ENCODE assay signal across 13 cellular contexts in the genomic region with DNA sequence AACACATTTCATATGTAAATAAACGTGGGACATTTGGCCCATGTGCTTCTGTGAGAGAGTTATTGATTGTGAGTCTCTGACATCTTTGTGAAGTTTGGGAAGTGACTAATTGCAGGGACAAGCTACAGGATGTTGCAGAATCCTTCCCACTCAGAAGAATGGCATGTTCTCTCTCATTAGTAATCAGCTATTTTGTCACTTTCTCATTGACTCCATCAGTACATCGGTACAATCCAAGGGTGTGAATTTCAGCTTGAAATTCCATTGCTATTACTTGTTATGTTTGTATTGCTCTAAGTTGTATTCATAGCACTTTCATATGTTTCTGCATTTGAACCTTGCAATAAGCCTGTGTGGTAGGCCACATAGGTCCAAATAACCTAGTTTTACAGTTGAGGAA.
DNase-seq lines count a peak whose midpoint lies in the region; ATAC-seq, FAIRE-seq and TF ChIP-seq lines count a peak whose summit lies in the region.
"Had no signal": no experiment of that assay in that cellular context is flagged by ENCODE, and none has a peak within 500 bp of the region (broad histone marks: within the 10 kb centered on the region; RNA-seq: fewer than 3 reads in every experiment).

No MANE protein-coding gene starts in this region.

- peak overlapping the region; percentile 65 for H3K4me3 Mint-ChIP-seq in HFFc6
- H3K4me3 Mint-ChIP-seq in astrocyte (ENCODE audit: unreplicated experiment), result no peak overlapping the region

- H3K27me3 Mint-ChIP-seq in HFFc6 (ENCODE audit: insufficient read depth), result peaks cover 11% of the 10 kb centered on the region; the same call in 1 of the 2 replicates
- H3K27me3 Mint-ChIP-seq in astrocyte (ENCODE audit: low read depth, unreplicated experiment), result no peaks in the 10 kb centered on the region

- no peak for TF ChIP-seq CTCF in HFFc6 (IDR thresholded peaks at IDR 0.05)
- no peak for TF ChIP-seq CTCF in astrocyte (IDR thresholded peaks at IDR 0.05; ENCODE audit: insufficient read depth, low read depth, low read length)
- TF ChIP-seq CTCF in foreskin keratinocyte (conservative IDR thresholded peaks at IDR 0.05), result no peak
- TF ChIP-seq CTCF in GM13976 (IDR thresholded peaks at IDR 0.05; ENCODE audit: borderline replicate concordance, control extremely low read depth, extremely low read depth, insufficient read depth, missing control alignments), result no peak

- H3K4me2 ChIP-seq in astrocyte (ENCODE audit: low read length), result peak overlapping the region; percentile 41
- H3K4me2 ChIP-seq: SK-N-SH had no signal

- DNase-seq in HFFc6 (peak; percentile 86), astrocyte (ENCODE audit: low read depth) (peak; percentile 98), foreskin keratinocyte (peak; percentile 99 to 100), urothelium cell line (ENCODE audit: low spot score) (peak; percentile 49), GM13976 (ENCODE audit: low spot score) (no peak), DMS114 treated with DMSO at 0.1 percent for 48 hours (lab: John Stamatoyannopoulos, UW; ENCODE audit: unreplicated experiment) (no peak)
- DNase-seq: DMS79 treated with DMSO at 0.1 percent for 48 hours, NCI-H1930, NCI-H748 treated with DMSO at 0.1 percent for 48 hours, SK-N-SH had no signal

- no peak overlapping the region for H3K9ac ChIP-seq in astrocyte (ENCODE audit: low read length)
- H3K9ac ChIP-seq: SK-N-SH had no signal

- no peaks in the 10 kb centered on the region for H4K20me1 ChIP-seq in astrocyte (ENCODE audit: insufficient read depth, low read length)

- H3K9me3 Mint-ChIP-seq in HFFc6 (peaks cover 24% of the 10 kb centered on the region), astrocyte (ENCODE audit: unreplicated experiment) (peaks cover 21% of the 10 kb centered on the region)

- H3K4me1 Mint-ChIP-seq in HFFc6 (ENCODE audit: low read depth) (peaks cover 50% of the 10 kb centered on the region), astrocyte (ENCODE audit: low read depth, unreplicated experiment) (peaks cover 30% of the 10 kb centered on the region)

- H3K36me3 Mint-ChIP-seq in HFFc6 (ENCODE audit: low read depth), result peaks cover 40% of the 10 kb centered on the region
- H3K36me3 Mint-ChIP-seq in astrocyte (ENCODE audit: low read depth, unreplicated experiment), result peaks cover 16% of the 10 kb centered on the region

- H3K4me3 ChIP-seq in astrocyte (ENCODE audit: insufficient read depth, low read depth, low read length), result no peak overlapping the region
- H3K4me3 ChIP-seq: thoracic aorta had no signal

- H2AFZ ChIP-seq in astrocyte (ENCODE audit: low read depth, low read length), result no peak overlapping the region

- H3K79me2 ChIP-seq in astrocyte (ENCODE audit: insufficient read depth, low read length), result no peaks in the 10 kb centered on the region

- no peaks in the 10 kb centered on the region for H3K36me3 ChIP-seq in astrocyte (ENCODE audit: insufficient read depth, low read length)
- H3K36me3 ChIP-seq: thoracic aorta had no signal

- no peaks in the 10 kb centered on the region for H3K9me3 ChIP-seq in astrocyte (ENCODE audit: insufficient read depth, low read depth, low read length)
- H3K9me3 ChIP-seq: SK-N-SH had no signal

- ATAC-seq in foreskin keratinocyte (peak; percentile 99), HG02642 (IDR thresholded peaks at IDR 0.05; ENCODE audit: poor library complexity, unreplicated experiment) (no peak)
- ATAC-seq: sciatic nerve had no signal

- peak overlapping the region; percentile 74 for H3K27ac ChIP-seq in astrocyte (ENCODE audit: low read depth, low read length)
- H3K27ac ChIP-seq in foreskin keratinocyte, result peak overlapping the region; percentile 27
- H3K27ac ChIP-seq: thoracic aorta had no signal

- peak; percentile 93 for FAIRE-seq in astrocyte (lab: Jason Lieb, UNC)
- FAIRE-seq in urothelium cell line (lab: Jason Lieb, UNC), result peak; percentile 78

- no peaks in the 10 kb centered on the region for H3K27me3 ChIP-seq in astrocyte (ENCODE audit: insufficient read depth, low read length)
- H3K27me3 ChIP-seq in foreskin keratinocyte, result no peaks in the 10 kb centered on the region

- H3K4me1 ChIP-seq in astrocyte (ENCODE audit: insufficient read depth, low read length), result peaks cover 14% of the 10 kb centered on the region
- peaks cover 17% of the 10 kb centered on the region for H3K4me1 ChIP-seq in foreskin keratinocyte

- in situ Hi-C loops in GM13976 (cut with MboI; ENCODE audit: low sequenced_read_pairs, unreplicated experiment), result no loop called here

- peak overlapping the region; percentile 64 for H3K27ac Mint-ChIP-seq in HFFc6
- H3K27ac Mint-ChIP-seq in astrocyte (ENCODE audit: unreplicated experiment), result peak overlapping the region; percentile 96

Comparison
In these comparisons a context has a peak if more than half of its experiments do, and no peak if none do; other contexts are left out.
1. DNase-seq: peak in HFFc6 (single experiment), astrocyte (single experiment), foreskin keratinocyte (2 of 2) and urothelium cell line (single experiment); none in GM13976 (single experiment) and DMS114 treated with DMSO at 0.1 percent for 48 hours (single experiment).